In genomic region chr5:22986281-22986680, GRCh38 we compare ENCODE assay signal across 21 cellular contexts.
"Had no signal": no experiment of that assay in that cellular context is flagged by ENCODE, and none has a peak within 500 bp of the region (broad histone marks: within the 10 kb centered on the region; RNA-seq: fewer than 3 reads in every experiment).

No MANE protein-coding gene starts in this region.

- DNase-seq: dorsolateral prefrontal cortex; effector CD8-positive, alpha-beta T cell; endodermal cell; foreskin fibroblast; gastrocnemius medialis; head of caudate nucleus; mesenchymal stem cell; naive thymus-derived CD4-positive, alpha-beta T cell; stimulated activated CD4-positive, alpha-beta T cell treated with anti-CD3 and anti-CD28 coated beads, Interleukin-2, amount 100 ng/mL, for 24 hours; stimulated activated CD4-positive, alpha-beta T cell treated with anti-CD3 and anti-CD28 coated beads, Interleukin-4, amount 100 ng/mL, for 24 hours; stimulated activated naive CD4-positive, alpha-beta T cell treated with Interleukin-2 at 50 U/mL for 16 hours; stomach; thyroid gland had no signal

- H3K4me3 ChIP-seq: dorsolateral prefrontal cortex, gastrocnemius medialis, neural progenitor cell, prostate gland, right atrium auricular region, stomach, thyroid gland had no signal

- ATAC-seq: esophagus mucosa; gastrocnemius medialis; left lobe of liver; naive thymus-derived CD4-positive, alpha-beta T cell; sciatic nerve; stimulated activated effector memory CD8-positive, alpha-beta T cell treated with anti-CD3 and anti-CD28 coated beads, Interleukin-12 subunit alpha, Interleukin-12 subunit beta, amount 100 ng/mL, for 72 hours had no signal

- H3K36me3 ChIP-seq: gastrocnemius medialis, neural progenitor cell, prostate gland, right atrium auricular region, stomach, thyroid gland had no signal

- H3K9me3 ChIP-seq: gastrocnemius medialis, prostate gland, right atrium auricular region, thyroid gland had no signal

- H3K4me1 ChIP-seq: gastrocnemius medialis, neural progenitor cell, parathyroid adenoma, prostate gland, right atrium auricular region, stomach, thyroid gland had no signal
